In the genomic region with DNA sequence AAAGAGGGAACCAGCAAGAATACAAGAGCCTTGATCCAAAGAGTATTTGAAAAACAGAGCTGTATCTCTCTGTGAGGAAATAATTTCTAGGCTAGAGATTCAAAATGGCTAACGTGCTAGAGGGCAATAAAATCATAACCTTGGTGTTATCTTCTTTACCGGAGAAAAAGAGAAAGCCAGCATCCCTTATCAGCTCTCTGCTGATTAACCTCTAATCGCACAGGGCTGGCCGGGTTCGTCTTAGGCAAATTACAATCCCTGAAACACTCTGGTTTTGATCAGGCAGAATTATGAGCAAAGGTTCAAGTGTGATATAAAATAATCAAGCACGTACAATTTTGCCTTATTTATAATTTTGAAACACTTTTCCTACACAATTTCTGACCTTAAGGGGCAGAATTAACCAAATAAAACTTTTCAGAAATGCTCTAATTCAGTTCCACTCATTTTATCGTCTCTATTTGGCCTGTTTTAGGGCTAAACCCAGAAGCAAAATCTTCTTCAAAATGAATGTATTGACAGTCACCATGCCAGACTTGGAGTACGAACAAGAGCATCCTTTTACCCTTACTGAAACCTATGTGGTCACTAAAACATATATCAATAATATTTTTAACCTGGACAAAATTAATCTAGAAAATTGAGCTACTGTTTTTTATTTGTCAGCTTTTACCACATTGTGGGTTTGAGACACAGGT, we compare ENCODE assay signal across 13 cellular contexts. TPM values are rescaled to one million over a fixed set of nuclear protein-coding genes. Genes with fewer than 3 reads are reported as not detected.
DNase-seq lines count a peak whose midpoint lies in the region; ATAC-seq and TF ChIP-seq lines count a peak whose summit lies in the region.
"Had no signal": no experiment of that assay in that cellular context is flagged by ENCODE, and none has a peak within 500 bp of the region (broad histone marks: within the 10 kb centered on the region; RNA-seq: fewer than 3 reads in every experiment).

No MANE protein-coding gene starts in this region.

- H3K4me3 ChIP-seq in Loucy (ENCODE audit: low read length, poor library complexity, severe bottlenecking) (peak overlapping the region; percentile 47), spleen (peak overlapping the region in 1 of 8 donors; percentile 30), right atrium auricular region (no peak overlapping the region), testis (no peak overlapping the region)
- H3K4me3 ChIP-seq: A549, smooth muscle cell had no signal

- TF ChIP-seq CTCF in Loucy (conservative IDR thresholded peaks at IDR 0.05; ENCODE audit: low read length): no peak
- TF ChIP-seq CTCF in spleen (IDR thresholded peaks at IDR 0.05 in 8 of 11, conservative IDR thresholded peaks at IDR 0.05 in 3 of 11): no peak
- TF ChIP-seq CTCF in right atrium auricular region (IDR thresholded peaks at IDR 0.05): no peak
- TF ChIP-seq CTCF in testis (IDR thresholded peaks at IDR 0.05): no peak

- H3K36me3 Mint-ChIP-seq in activated CD4-positive, alpha-beta T cell treated with anti-CD3 and anti-CD28 coated beads, Interleukin-2, amount 10 ng/mL, durations not matched to agents 24 days and 14 days (ENCODE audit: low read depth): peaks cover 21% of the 10 kb centered on the region
- peaks cover 14% of the 10 kb centered on the region for H3K36me3 Mint-ChIP-seq in activated naive CD8-positive, alpha-beta T cell treated with anti-CD3 and anti-CD28 coated beads for 36 hours

- peak overlapping the region; percentile 10; the same call in 1 of the 2 replicates for H2AFZ ChIP-seq in Loucy (ENCODE audit: low read length)

- H3K27me3 ChIP-seq in Loucy (ENCODE audit: insufficient read depth, low read length, poor library complexity, severe bottlenecking): no peaks in the 10 kb centered on the region
- H3K27me3 ChIP-seq in spleen (replicated peaks in 1 of 7): no peaks in the 10 kb centered on the region
- no peaks in the 10 kb centered on the region for H3K27me3 ChIP-seq in right atrium auricular region
- no peaks in the 10 kb centered on the region for H3K27me3 ChIP-seq in testis

- H3F3A ChIP-seq in Loucy (ENCODE audit: low read depth): no peaks in the 10 kb centered on the region

- peaks cover 2% of the 10 kb centered on the region for H3K27me3 Mint-ChIP-seq in activated CD4-positive, alpha-beta T cell treated with anti-CD3 and anti-CD28 coated beads, Interleukin-2, amount 10 ng/mL, durations not matched to agents 24 days and 14 days
- no peaks in the 10 kb centered on the region for H3K27me3 Mint-ChIP-seq in activated naive CD8-positive, alpha-beta T cell treated with anti-CD3 and anti-CD28 coated beads for 36 hours

- H3K9me3 ChIP-seq in Loucy (ENCODE audit: insufficient read depth, low read depth, low read length) (no peaks in the 10 kb centered on the region), spleen (peaks cover 0 to 6% (median 2%) of the 10 kb centered on the region in 8 donors), right atrium auricular region (peaks cover 0 to 5% of the 10 kb centered on the region in 2 donors), testis (no peaks in the 10 kb centered on the region)
- H3K9me3 ChIP-seq: A549 had no signal

- peak overlapping the region; percentile 18 for H3K4me3 Mint-ChIP-seq in activated CD4-positive, alpha-beta T cell treated with anti-CD3 and anti-CD28 coated beads, Interleukin-2, amount 10 ng/mL, durations not matched to agents 24 days and 14 days
- H3K4me3 Mint-ChIP-seq in activated naive CD8-positive, alpha-beta T cell treated with anti-CD3 and anti-CD28 coated beads for 36 hours: peak overlapping the region; percentile 58

- intact Hi-C loops in activated CD4-positive, alpha-beta T cell treated with anti-CD3 and anti-CD28 coated beads, Interleukin-2, amount 10 ng/mL, durations not matched to agents 24 days and 14 days (cut with micrococcal nuclease): loop anchor here (1.0 to 5.0 kb wide), 5 partner anchors 13 to 453 kb away; a partner anchor contains a TSS
- intact Hi-C loops in spleen (cut with DNase I; ENCODE audit: low total_unique reads) (loop anchor here (5.0 kb wide), 1 partner anchor 35 kb away; no protein-coding TSS in a partner anchor), testis (cut with DNase I; ENCODE audit: low total_unique reads) (no loop called here)

- WGBS in spleen, 5 donors: 46 to 55% (median 51%) methylated on average over 8 of the region's 8 CpGs
- 39 to 46% methylated on average over 8 of the region's 8 CpGs for WGBS in testis, 2 donors

- H3K27ac Mint-ChIP-seq in activated CD4-positive, alpha-beta T cell treated with anti-CD3 and anti-CD28 coated beads, Interleukin-2, amount 10 ng/mL, durations not matched to agents 24 days and 14 days: peak overlapping the region; percentile 84
- H3K27ac Mint-ChIP-seq in activated naive CD8-positive, alpha-beta T cell treated with anti-CD3 and anti-CD28 coated beads for 36 hours: peak overlapping the region; percentile 88

- no peaks in the 10 kb centered on the region for H4K20me1 ChIP-seq in Loucy (ENCODE audit: insufficient read depth, low read length, poor library complexity, severe bottlenecking)

- peak; percentile 34 for DNase-seq in activated CD4-positive, alpha-beta T cell treated with anti-CD3 and anti-CD28 coated beads, Interleukin-2, amount 10 ng/mL, durations not matched to agents 24 days and 14 days
- no peak for DNase-seq in activated CD4-positive, alpha-beta T cell treated with anti-CD3 and anti-CD28 coated beads, Interleukin-2, amount 50 U/mL, for 48 hours
- DNase-seq in activated naive CD8-positive, alpha-beta T cell treated with anti-CD3 and anti-CD28 coated beads for 36 hours: no peak
- DNase-seq in spleen: no peak
- no peak for DNase-seq in right atrium auricular region (ENCODE audit: low spot score)
- no peak for DNase-seq in testis
- DNase-seq: SIG-M5 had no signal

- peak overlapping the region; percentile 37 to 76 (median 68) for H3K27ac ChIP-seq in spleen
- H3K27ac ChIP-seq in right atrium auricular region: no peak overlapping the region
- H3K27ac ChIP-seq in testis: no peak overlapping the region
- H3K27ac ChIP-seq: A549, foreskin keratinocyte had no signal

- no peaks in the 10 kb centered on the region for H3K79me2 ChIP-seq in Loucy (ENCODE audit: insufficient read depth, low read length)

- TF ChIP-seq POLR2A in spleen (IDR thresholded peaks at IDR 0.05) (no peak), testis (IDR thresholded peaks at IDR 0.05) (no peak)

- H3K4me1 ChIP-seq in Loucy (ENCODE audit: insufficient read depth, low read length, poor library complexity, severe bottlenecking) (peaks cover 31% of the 10 kb centered on the region), spleen (peaks cover 11 to 37% (median 32%) of the 10 kb centered on the region in 6 donors), right atrium auricular region (no peaks in the 10 kb centered on the region), testis (peaks cover 3% of the 10 kb centered on the region)
- H3K4me1 ChIP-seq: A549, foreskin keratinocyte had no signal

- ATAC-seq in GM19452 (IDR thresholded peaks at IDR 0.05; ENCODE audit: unreplicated experiment): no peak
- ATAC-seq: foreskin keratinocyte had no signal

- H3K36me3 ChIP-seq in Loucy (ENCODE audit: insufficient read depth, low read length): no peaks in the 10 kb centered on the region
- H3K36me3 ChIP-seq in spleen: peaks cover 0 to 15% (median 0%) of the 10 kb centered on the region in 6 donors
- H3K36me3 ChIP-seq in right atrium auricular region: no peaks in the 10 kb centered on the region
- H3K36me3 ChIP-seq in testis (ENCODE audit: low read depth, missing control alignments): no peaks in the 10 kb centered on the region

- no peaks in the 10 kb centered on the region for H3K9me3 Mint-ChIP-seq in activated CD4-positive, alpha-beta T cell treated with anti-CD3 and anti-CD28 coated beads, Interleukin-2, amount 10 ng/mL, durations not matched to agents 24 days and 14 days
- no peaks in the 10 kb centered on the region for H3K9me3 Mint-ChIP-seq in activated naive CD8-positive, alpha-beta T cell treated with anti-CD3 and anti-CD28 coated beads for 36 hours

- peak overlapping the region; percentile 64 for H3K4me2 ChIP-seq in Loucy (ENCODE audit: low read depth, low read length, poor library complexity, severe bottlenecking)
- H3K4me2 ChIP-seq: A549, smooth muscle cell had no signal

- no peaks in the 10 kb centered on the region for H3K9me2 ChIP-seq in Loucy (replicated peaks; ENCODE audit: low read depth, low read length)

- H3K4me1 Mint-ChIP-seq in activated CD4-positive, alpha-beta T cell treated with anti-CD3 and anti-CD28 coated beads, Interleukin-2, amount 10 ng/mL, durations not matched to agents 24 days and 14 days: peaks cover 31% of the 10 kb centered on the region
- H3K4me1 Mint-ChIP-seq in activated naive CD8-positive, alpha-beta T cell treated with anti-CD3 and anti-CD28 coated beads for 36 hours: peaks cover 52% of the 10 kb centered on the region

- H3K9ac ChIP-seq in Loucy (ENCODE audit: low read depth, low read length, poor library complexity, severe bottlenecking): peak overlapping the region; percentile 57

RNA-seq across cellular contexts. Expression of a gene that starts 13.7 kb away (rescaled TPM):
- total RNA-seq in activated CD4-positive, alpha-beta T cell treated with anti-CD3 and anti-CD28 coated beads, Interleukin-2, amount 10 ng/mL, durations not matched to agents 24 days and 14 days: 249 and 257 TPM in 2 replicates
- total RNA-seq in activated naive CD8-positive, alpha-beta T cell treated with anti-CD3 and anti-CD28 coated beads for 36 hours: 100 to 1,000 TPM; 315 to 316 TPM
- 100 to 1,000 TPM; 141 to 206 (median 169) TPM for total RNA-seq in spleen
- polyA plus RNA-seq in spleen: 100 to 1,000 TPM; 172 to 328 (median 204) TPM
- total RNA-seq in right atrium auricular region: 10 to 100 TPM; 10.9 to 17.6 TPM
- total RNA-seq in testis: 1 to 10 TPM; 6.2 to 7.9 TPM
- polyA plus RNA-seq in testis (ENCODE audit: insufficient read depth, low read depth, low replicate concordance): 29.7 TPM
- total RNA-seq: smooth muscle cell had no signal

RNA-seq across cellular contexts. Expression of a gene that starts 14.2 kb away (rescaled TPM):
- 275 and 283 TPM in 2 replicates for total RNA-seq in activated CD4-positive, alpha-beta T cell treated with anti-CD3 and anti-CD28 coated beads, Interleukin-2, amount 10 ng/mL, durations not matched to agents 24 days and 14 days
- 100 to 1,000 TPM; 337 to 356 TPM for total RNA-seq in activated naive CD8-positive, alpha-beta T cell treated with anti-CD3 and anti-CD28 coated beads for 36 hours
- 100 to 1,000 TPM; 108 to 172 (median 147) TPM for total RNA-seq in spleen
- polyA plus RNA-seq in spleen: 100 to 1,000 TPM in 2 of 3 donors, 10 to 100 TPM in 1; 98.5 to 154 (median 133) TPM
- total RNA-seq in right atrium auricular region: 10 to 100 TPM; 11.9 to 26.5 TPM
- 10 to 100 TPM; 45.6 to 57.4 TPM for total RNA-seq in testis
- 58.8 TPM for polyA plus RNA-seq in testis (ENCODE audit: insufficient read depth, low read depth, low replicate concordance)

RNA-seq across cellular contexts. Expression of a gene that starts 23.9 kb away (rescaled TPM):
- 342 and 353 TPM in 2 replicates for total RNA-seq in activated CD4-positive, alpha-beta T cell treated with anti-CD3 and anti-CD28 coated beads, Interleukin-2, amount 10 ng/mL, durations not matched to agents 24 days and 14 days
- 100 to 1,000 TPM; 385 to 393 TPM for total RNA-seq in activated naive CD8-positive, alpha-beta T cell treated with anti-CD3 and anti-CD28 coated beads for 36 hours
- total RNA-seq in spleen (100 to 1,000 TPM; 109 to 156 (median 147) TPM), right atrium auricular region (10 to 100 TPM; 15.4 to 29.2 TPM), testis (10 to 100 TPM in 1 of 2 donors, 1 to 10 TPM in 1; 4.6 to 11.2 TPM)
- polyA plus RNA-seq in spleen (100 to 1,000 TPM; 248 to 288 (median 279) TPM), testis (ENCODE audit: insufficient read depth, low read depth, low replicate concordance) (35.7 TPM)

RNA-seq across cellular contexts. Expression of a gene that starts 29.2 kb away (rescaled TPM):
- 152 and 163 TPM in 2 replicates for total RNA-seq in activated CD4-positive, alpha-beta T cell treated with anti-CD3 and anti-CD28 coated beads, Interleukin-2, amount 10 ng/mL, durations not matched to agents 24 days and 14 days
- 100 to 1,000 TPM; 216 to 226 TPM for total RNA-seq in activated naive CD8-positive, alpha-beta T cell treated with anti-CD3 and anti-CD28 coated beads for 36 hours
- total RNA-seq in spleen (100 to 1,000 TPM in 1 of 7 donors, 10 to 100 TPM in 6; 33.0 to 106 (median 77.9) TPM), right atrium auricular region (1 to 10 TPM; 3.4 to 6.3 TPM), testis (10 to 100 TPM in 1 of 2 donors, 1 to 10 TPM in 1; 6.3 to 10.2 TPM)
- polyA plus RNA-seq in spleen (10 to 100 TPM; 26.4 to 40.9 (median 34.0) TPM), testis (ENCODE audit: insufficient read depth, low read depth, low replicate concordance) (9.1 TPM)

RNA-seq across cellular contexts. Expression of a gene that starts 50.9 kb away (rescaled TPM):
- total RNA-seq in activated CD4-positive, alpha-beta T cell treated with anti-CD3 and anti-CD28 coated beads, Interleukin-2, amount 10 ng/mL, durations not matched to agents 24 days and 14 days: 2.8 and 4.2 TPM in 2 replicates
- 1 to 10 TPM; 1.9 to 2.1 TPM for total RNA-seq in activated naive CD8-positive, alpha-beta T cell treated with anti-CD3 and anti-CD28 coated beads for 36 hours
- total RNA-seq in spleen (10 to 100 TPM; 30.7 to 50.7 (median 43.9) TPM), right atrium auricular region (not detected), testis (1 to 10 TPM in 1 of 2 donors, under 1 TPM in 1; 0.31 to 1.3 TPM)
- polyA plus RNA-seq in spleen (100 to 1,000 TPM; 112 to 179 (median 141) TPM), testis (ENCODE audit: insufficient read depth, low read depth, low replicate concordance) (2.3 TPM)
- total RNA-seq: mesenteric fat pad had no signal
- polyA plus RNA-seq: smooth muscle cell had no signal

Comparison
In these comparisons a context has a peak if more than half of its experiments do, and no peak if none do; other contexts are left out.
1. H3K27ac ChIP-seq: peak in spleen (8 of 8); none in right atrium auricular region (0 of 2) and testis (0 of 2).
2. RNA of a gene that starts 13.7 kb away (total RNA-seq): 315 to 316 TPM in activated naive CD8-positive, alpha-beta T cell treated with anti-CD3 and anti-CD28 coated beads for 36 hours, 249 to 257 TPM in activated CD4-positive, alpha-beta T cell treated with anti-CD3 and anti-CD28 coated beads, Interleukin-2, amount 10 ng/mL, durations not matched to agents 24 days and 14 days and 141 to 206 TPM in spleen; 10.9 to 17.6 TPM in right atrium auricular region and 6.2 to 7.9 TPM in testis; every median in the first group is over 4 times any median in the second.